17 cellular contexts compared by ENCODE assay signal in the genomic region with DNA sequence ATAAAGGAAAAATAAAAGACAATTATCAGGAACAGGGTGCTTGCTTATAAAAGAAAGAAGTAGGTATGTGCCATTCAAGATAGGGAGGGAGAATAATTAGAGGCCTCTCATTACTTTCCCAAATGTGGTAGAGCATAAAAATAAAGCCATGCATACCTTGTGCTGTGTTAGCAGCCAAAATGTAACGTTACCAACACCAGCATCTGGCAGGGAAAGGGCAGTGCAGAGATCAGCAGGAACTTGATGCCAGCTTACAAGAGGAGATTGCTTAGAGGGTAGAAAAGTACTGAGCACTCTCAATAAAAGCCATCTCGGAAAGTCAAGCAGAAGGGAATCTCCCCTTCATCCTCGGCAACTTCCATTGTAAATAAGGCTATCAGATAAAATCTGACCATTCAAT.
DNase-seq lines count a peak whose midpoint lies in the region; ATAC-seq and TF ChIP-seq lines count a peak whose summit lies in the region.
"Had no signal": no experiment of that assay in that cellular context is flagged by ENCODE, and none has a peak within 500 bp of the region (broad histone marks: within the 10 kb centered on the region; RNA-seq: fewer than 3 reads in every experiment).

No MANE protein-coding gene starts in this region.

- H2BK5ac ChIP-seq in H9 (ENCODE audit: insufficient read length, low read length): no peak overlapping the region

- no peak overlapping the region for H2BK120ac ChIP-seq in H9 (ENCODE audit: low read depth, low read length, poor library complexity, severe bottlenecking)

- no peak for TF ChIP-seq CTCF in heart left ventricle (IDR thresholded peaks at IDR 0.05)
- no peak for TF ChIP-seq CTCF in H9 (conservative IDR thresholded peaks at IDR 0.05)

- H3K79me1 ChIP-seq in H9 (ENCODE audit: insufficient read depth, low read depth, low read length, poor library complexity, severe bottlenecking): no peaks in the 10 kb centered on the region

- H3K56ac ChIP-seq in H9 (ENCODE audit: insufficient read length, low read depth, low read length): no peak overlapping the region

- H3K27ac Mint-ChIP-seq in H9: no peak overlapping the region
- H3K27ac Mint-ChIP-seq: CD14-positive monocyte had no signal

- H2AFZ ChIP-seq in H9 (ENCODE audit: low read length): no peak overlapping the region

- H3K14ac ChIP-seq in H9 (ENCODE audit: insufficient read depth, low read length): no peak overlapping the region

- H3K9me3 Mint-ChIP-seq in H9: no peaks in the 10 kb centered on the region

- intact Hi-C loops in Right ventricle myocardium inferior (cut with DNase I) (no loop called here), cardiac septum (cut with DNase I) (no loop called here), heart left ventricle (cut with DNase I) (loop anchor here in 1 of 10 donors (1.0 kb wide), 1 partner anchor 19 kb away; no protein-coding TSS in a partner anchor), right cardiac atrium (cut with DNase I) (no loop called here)

- H2BK20ac ChIP-seq in H9 (ENCODE audit: low read depth, low read length, poor library complexity, severe bottlenecking): no peak overlapping the region

- no peaks in the 10 kb centered on the region for H3K36me3 Mint-ChIP-seq in H9 (ENCODE audit: insufficient read depth in 1 of 3, low read depth in 3 of 3)

- H4K8ac ChIP-seq in H9 (replicated peaks; ENCODE audit: insufficient read length, low read depth, low read length): no peak overlapping the region

- no peaks in the 10 kb centered on the region for H3K27me3 ChIP-seq in heart left ventricle
- no peaks in the 10 kb centered on the region for H3K27me3 ChIP-seq in right cardiac atrium (ENCODE audit: control insufficient read depth, insufficient read depth)
- no peaks in the 10 kb centered on the region for H3K27me3 ChIP-seq in H9 (ENCODE audit: insufficient read depth, low read length)
- H3K27me3 ChIP-seq: BLaER1 had no signal

- no peaks in the 10 kb centered on the region for H3K27me3 Mint-ChIP-seq in H9 (ENCODE audit: low read depth)
- H3K27me3 Mint-ChIP-seq: CD4-positive, alpha-beta memory T cell had no signal

- WGBS in heart left ventricle, 4 donors: 51 to 70% (median 60%) methylated on average over 3 of the region's 3 CpGs
- WGBS in right cardiac atrium: 71% methylated on average over 3 of the region's 3 CpGs
- no CpG with 5 or more reads among the region's 3 CpGs for WGBS in H9 (ENCODE audit: extremely low coverage, insufficient read length, low lambda C conversion rate)

- H3K4ac ChIP-seq in H9 (ENCODE audit: low read depth, low read length): no peak overlapping the region

- no peak overlapping the region for H4K91ac ChIP-seq in H9 (ENCODE audit: insufficient read length, low read depth, low read length)

- H3K4me1 ChIP-seq in heart left ventricle (peaks cover 0 to 20% (median 5%) of the 10 kb centered on the region in 12 donors), right cardiac atrium (ENCODE audit: control insufficient read depth, insufficient read depth, low read length) (peaks cover 2% of the 10 kb centered on the region), H9 (ENCODE audit: insufficient read depth, low read length) (no peaks in the 10 kb centered on the region)

- no peaks in the 10 kb centered on the region for H3K79me2 ChIP-seq in H9 (ENCODE audit: insufficient read depth, low read length)

- TF ChIP-seq POLR2A in heart left ventricle (IDR thresholded peaks at IDR 0.05): no peak

- H3K23me2 ChIP-seq in H9 (ENCODE audit: insufficient read length, low read depth, low read length, poor library complexity, severe bottlenecking): no peaks in the 10 kb centered on the region

- no peak for DNase-seq in Right ventricle myocardium inferior (ENCODE audit: missing footprints)
- no peak for DNase-seq in cardiac septum (ENCODE audit: low spot score)
- DNase-seq in heart left ventricle: peak in 3 of 5 donors; percentile 13 to 35 (median 28)
- DNase-seq in right cardiac atrium: no peak
- no peak for DNase-seq in GM19238 (ENCODE audit: insufficient read length, low spot score)
- no peak for DNase-seq in LoVo (ENCODE audit: low spot score)
- no peak for DNase-seq in H9
- DNase-seq: 8988T; CD4-positive, alpha-beta memory T cell; DMS53; DND-41; EL had no signal

- H3K4me3 Mint-ChIP-seq in H9: no peak overlapping the region
- H3K4me3 Mint-ChIP-seq: CD14-positive monocyte; CD4-positive, alpha-beta memory T cell had no signal

- H2BK15ac ChIP-seq in H9 (ENCODE audit: low read depth, low read length): no peak overlapping the region

- no peak overlapping the region for H4K5ac ChIP-seq in H9 (ENCODE audit: insufficient read length, low read depth, low read length)

- no peak overlapping the region for H2BK12ac ChIP-seq in H9 (ENCODE audit: insufficient read length, low read depth, low read length)

- ATAC-seq in Right ventricle myocardium inferior: peak; percentile 89
- peak; percentile 86 to 92 (median 90) for ATAC-seq in heart left ventricle
- peak; percentile 49 to 66 for ATAC-seq in right cardiac atrium
- ATAC-seq: GM12878, HepG2 had no signal

- peaks cover 8 to 12% of the 10 kb centered on the region in 2 experiments for H3K4me1 Mint-ChIP-seq in H9
- H3K4me1 Mint-ChIP-seq: CD4-positive, alpha-beta memory T cell had no signal

- H3K9ac ChIP-seq in H9 (ENCODE audit: extremely low read depth, insufficient read length, low read length): no peak overlapping the region
- H3K9ac ChIP-seq: BLaER1 had no signal

- H3K23ac ChIP-seq in H9 (ENCODE audit: insufficient read length, low read depth, low read length): no peak overlapping the region

- peaks cover 0 to 4% (median 0%) of the 10 kb centered on the region in 12 donors for H3K9me3 ChIP-seq in heart left ventricle
- no peaks in the 10 kb centered on the region for H3K9me3 ChIP-seq in right cardiac atrium (ENCODE audit: control insufficient read depth, low read length)
- no peaks in the 10 kb centered on the region for H3K9me3 ChIP-seq in H9 (ENCODE audit: control insufficient read depth, low read depth, low read length)
- H3K9me3 ChIP-seq: BLaER1, HAP-1 had no signal

- H3K27ac ChIP-seq in heart left ventricle (peak overlapping the region in 3 of 12 donors; percentile 6 to 58 (median 32)), right cardiac atrium (ENCODE audit: low read length) (no peak overlapping the region), H9 (ENCODE audit: insufficient read length, low read depth, low read length) (no peak overlapping the region)
- H3K27ac ChIP-seq: BLaER1 had no signal

- H3K36me3 ChIP-seq in heart left ventricle: no peaks in the 10 kb centered on the region
- H3K36me3 ChIP-seq: BLaER1, HAP-1 had no signal

- no peak overlapping the region for H3T11ph ChIP-seq in H9 (ENCODE audit: low read length)

- no peak overlapping the region for H3K4me3 ChIP-seq in heart left ventricle
- no peak overlapping the region for H3K4me3 ChIP-seq in right cardiac atrium (ENCODE audit: low read length)
- H3K4me3 ChIP-seq: BLaER1, GM12878, HAP-1 had no signal

- no peak overlapping the region for H3K18ac ChIP-seq in H9 (ENCODE audit: insufficient read length, low read depth, low read length)

- no peaks in the 10 kb centered on the region for H4K20me1 ChIP-seq in H9 (ENCODE audit: control insufficient read depth, insufficient read depth, insufficient read length)
- H4K20me1 ChIP-seq: BLaER1 had no signal

- H3K4me2 ChIP-seq in H9 (ENCODE audit: insufficient read depth, insufficient read length, low read length): no peak overlapping the region
- H3K4me2 ChIP-seq: BLaER1 had no signal

- no peak overlapping the region for H2AK5ac ChIP-seq in H9 (ENCODE audit: insufficient read length, low read length)

Comparison
In these comparisons a context has a peak if more than half of its experiments do, and no peak if none do; other contexts are left out.
1. DNase-seq: peak in heart left ventricle (3 of 5); none in Right ventricle myocardium inferior (single experiment), cardiac septum (single experiment), right cardiac atrium (0 of 3), GM19238 (single experiment), LoVo (single experiment) and H9 (single experiment).
2. Peak in every context shown above with its lines, with median percentiles within 50 percentile points of each other: ATAC-seq.